ENCODE assay signal across 7 cellular contexts in genomic region chr19:1081301-1082164, GRCh38. TPM values are rescaled to one million over a fixed set of nuclear protein-coding genes. Genes with fewer than 3 reads are reported as not detected.
A peak's percentile ranks its signal among the peaks of the same experiment; 100 is the strongest.
DNase-seq lines count a peak whose midpoint lies in the region; FAIRE-seq and TF ChIP-seq lines count a peak whose summit lies in the region.
"Had no signal": no experiment of that assay in that cellular context is flagged by ENCODE, and none has a peak within 500 bp of the region (broad histone marks: within the 10 kb centered on the region; RNA-seq: fewer than 3 reads in every experiment).

No MANE protein-coding gene starts in this region.

- FAIRE-seq in GM19239 (lab: Jason Lieb, UNC): no peak

- WGBS in suprapubic skin: 62% methylated on average over 55 of the region's 58 CpGs

- H3K9me3 ChIP-seq in left ventricle myocardium inferior (replicated peaks): no peaks in the 10 kb centered on the region
- no peaks in the 10 kb centered on the region for H3K9me3 ChIP-seq in suprapubic skin

- no peak for TF ChIP-seq EP300 in suprapubic skin (IDR thresholded peaks at IDR 0.05)

- peak; percentile 11 for DNase-seq in activated naive CD4-positive, alpha-beta T cell treated with anti-CD3 and anti-CD28 coated beads, Interleukin-2, amount 50 U/mL, for 16 hours
- DNase-seq in activated naive CD4-positive, alpha-beta T cell treated with Interleukin-2 at 50 U/mL for 16 hours: no peak
- no peak for DNase-seq in left ventricle myocardium inferior
- no peak for DNase-seq in suprapubic skin (ENCODE audit: low spot score in 2 of 2)
- no peak for DNase-seq in nucleus accumbens (lab: John Stamatoyannopoulos, UW)
- no peak for DNase-seq in GM19239 (ENCODE audit: insufficient read length, low spot score)
- DNase-seq: NK-92 treated with Interleukin-12 subunit alpha and Interleukin-12 subunit beta, amount 100 ng/mL, for 24 hours had no signal

- H3K4me1 ChIP-seq in left ventricle myocardium inferior (peaks cover 10% of the 10 kb centered on the region), suprapubic skin (peaks cover 39% of the 10 kb centered on the region)

- H3K27me3 ChIP-seq in left ventricle myocardium inferior (ENCODE audit: low read depth): no peaks in the 10 kb centered on the region
- H3K27me3 ChIP-seq in suprapubic skin: no peaks in the 10 kb centered on the region

- peak overlapping the region; percentile 39 for H3K4me3 ChIP-seq in left ventricle myocardium inferior
- H3K4me3 ChIP-seq in suprapubic skin: peak overlapping the region; percentile 42

- TF ChIP-seq CTCF in left ventricle myocardium inferior (IDR thresholded peaks at IDR 0.05; ENCODE audit: borderline replicate concordance) (no peak), suprapubic skin (IDR thresholded peaks at IDR 0.05) (no peak)

- TF ChIP-seq POLR2A in suprapubic skin (IDR thresholded peaks at IDR 0.05): no peak

- no peaks in the 10 kb centered on the region for H3K36me3 ChIP-seq in left ventricle myocardium inferior
- H3K36me3 ChIP-seq in suprapubic skin: peaks cover 18% of the 10 kb centered on the region

- H3K27ac ChIP-seq in left ventricle myocardium inferior (replicated peaks) (no peak overlapping the region), suprapubic skin (no peak overlapping the region)

- intact Hi-C loops in left ventricle myocardium inferior (cut with micrococcal nuclease): no loop called here

RNA-seq across cellular contexts. Expression of gene POLR2E, which starts 13.6 kb away (rescaled TPM):
- total RNA-seq in left ventricle myocardium inferior (140 TPM), suprapubic skin (100 to 1,000 TPM in 3 of 4 donors, 10 to 100 TPM in 1; 84.1 to 142 (median 111) TPM)

RNA-seq across cellular contexts. Expression of gene ARHGAP45, which starts 14.6 kb away (rescaled TPM):
- total RNA-seq in left ventricle myocardium inferior (4.8 TPM), suprapubic skin (10 to 100 TPM; 11.5 to 13.4 (median 12.6) TPM)

RNA-seq across cellular contexts. Expression of gene GPX4, which starts 22.3 kb away (rescaled TPM):
- total RNA-seq in left ventricle myocardium inferior (327 TPM), suprapubic skin (100 to 1,000 TPM; 267 to 359 (median 344) TPM)

RNA-seq across cellular contexts. Expression of gene ABCA7, which starts 41.6 kb away (rescaled TPM):
- total RNA-seq in left ventricle myocardium inferior (9.3 TPM), suprapubic skin (10 to 100 TPM; 29.8 to 97.6 (median 47.5) TPM)

RNA-seq across cellular contexts. Expression of gene CNN2, which starts 55.1 kb away (rescaled TPM):
- total RNA-seq in left ventricle myocardium inferior (45.6 TPM), suprapubic skin (10 to 100 TPM; 44.0 to 75.1 (median 68.4) TPM)
